8 cellular contexts compared by ENCODE assay signal in the genomic region with DNA sequence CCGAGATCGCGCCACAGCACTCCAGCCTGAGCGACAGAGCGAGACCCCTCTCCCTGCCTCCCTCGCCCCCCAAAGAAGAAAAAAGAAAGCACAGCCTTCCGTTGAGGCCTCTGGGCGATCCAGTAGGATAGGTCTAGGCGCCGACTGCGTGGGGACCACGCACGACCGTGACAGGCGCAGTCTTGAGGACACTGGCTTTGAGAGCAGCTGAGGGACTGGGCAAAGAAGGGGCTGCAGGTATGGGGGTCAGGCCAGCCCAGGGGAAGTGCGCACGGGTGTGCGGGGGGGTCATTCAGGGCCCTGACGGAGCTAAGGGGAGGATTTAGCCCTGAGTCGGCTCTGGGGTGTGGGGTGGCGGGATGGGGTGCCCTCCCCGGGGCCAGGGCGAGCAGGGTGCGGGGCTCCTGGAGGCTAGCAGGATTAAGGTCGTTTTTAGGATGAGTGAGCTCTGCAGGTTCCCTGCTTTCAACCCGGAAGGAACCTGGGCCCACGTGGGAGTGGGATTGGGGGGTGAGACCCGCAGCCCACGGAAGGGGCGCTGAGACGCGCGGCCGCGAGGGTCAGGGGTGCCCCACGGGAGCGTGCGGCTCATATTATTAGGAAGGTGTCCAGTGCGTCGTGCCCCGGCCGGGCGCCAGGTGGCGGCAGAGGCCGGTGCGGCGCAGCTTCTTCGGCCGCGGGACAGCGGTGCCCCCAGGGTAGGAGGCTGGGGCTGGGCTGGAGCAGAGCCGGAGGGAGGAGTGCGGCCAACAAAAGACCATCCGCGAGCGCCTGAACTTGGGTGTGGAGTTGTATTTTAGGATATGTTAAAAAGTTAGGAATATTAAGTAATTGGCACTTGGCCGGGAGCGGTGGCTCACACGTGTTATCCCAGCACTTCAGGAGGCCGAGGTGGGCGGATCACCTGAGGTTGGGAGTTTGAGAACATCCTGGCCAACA. TPM values are rescaled to one million over a fixed set of nuclear protein-coding genes. Genes with fewer than 3 reads are reported as not detected.
DNase-seq lines count a peak whose midpoint lies in the region; ATAC-seq and TF ChIP-seq lines count a peak whose summit lies in the region.

No MANE protein-coding gene starts in this region.

- H3K36me3 ChIP-seq in HUES64 (ENCODE audit: insufficient read depth, low read length) (no peaks in the 10 kb centered on the region), SK-N-MC (ENCODE audit: insufficient read depth, low read length) (no peaks in the 10 kb centered on the region)

- peaks cover 15% of the 10 kb centered on the region for H3K4me1 Mint-ChIP-seq in activated naive CD8-positive, alpha-beta T cell treated with anti-CD3 and anti-CD28 coated beads, Interleukin-2, amount 50 U/mL, for 24 hours

- CTCF ChIA-PET in GM10248 (lab: Yijun Ruan, JAX), result interaction anchor here (0.7 to 5.2 kb wide), 52 partner anchors 12 to 854 kb away, joined by 3 to 179 read pairs (median 5); a partner anchor contains a TSS

- POLR2A ChIA-PET in GM10248 (lab: Yijun Ruan, JAX), result no interaction called here

- peak; percentile 94 for TF ChIP-seq CTCF in GM10248 (IDR thresholded peaks at IDR 0.05; ENCODE audit: control extremely low read depth, extremely low read depth, low read depth, missing control alignments)

- DNase-seq in GM10248 (ENCODE audit: extremely low spot score) (peak; percentile 90), SK-N-MC (ENCODE audit: low read depth, low spot score) (no peak), left cardiac atrium (peak; percentile 67), putamen (ENCODE audit: low spot score) (peak; percentile 32)
- DNase-seq in activated naive CD8-positive, alpha-beta T cell treated with anti-CD3 and anti-CD28 coated beads, Interleukin-2, amount 50 U/mL, for 24 hours, result peak; percentile 65
- DNase-seq in effector CD4-positive, alpha-beta T cell, result no peak

- intact Hi-C loops in left cardiac atrium (cut with DNase I), result loop anchor here in 1 of 2 donors (5.0 to 10.0 kb wide), 4 partner anchors 75 to 903 kb away; no protein-coding TSS in a partner anchor

- peaks cover 8% of the 10 kb centered on the region; the same call in 1 of the 2 replicates for H3K9me3 ChIP-seq in HUES64 (ENCODE audit: insufficient read depth, low read depth, low read length)
- H3K9me3 ChIP-seq in SK-N-MC (ENCODE audit: low read depth, low read length), result no peaks in the 10 kb centered on the region

- H3K4me1 ChIP-seq in HUES64 (ENCODE audit: insufficient read depth, low read length), result no peaks in the 10 kb centered on the region

- 35% methylated on average over 61 of the region's 61 CpGs for WGBS in HUES64

- H3K27me3 Mint-ChIP-seq in activated naive CD8-positive, alpha-beta T cell treated with anti-CD3 and anti-CD28 coated beads, Interleukin-2, amount 50 U/mL, for 24 hours, result peaks cover 9% of the 10 kb centered on the region

- H3K4me3 Mint-ChIP-seq in activated naive CD8-positive, alpha-beta T cell treated with anti-CD3 and anti-CD28 coated beads, Interleukin-2, amount 50 U/mL, for 24 hours, result peak overlapping the region; percentile 32

- ATAC-seq in GM21717 (IDR thresholded peaks at IDR 0.05; ENCODE audit: unreplicated experiment) (peak; percentile 89), left cardiac atrium (peak; percentile 96)
- ATAC-seq in activated naive CD8-positive, alpha-beta T cell treated with anti-CD3 and anti-CD28 coated beads, Interleukin-2, amount 50 U/mL, for 24 hours, result peak; percentile 87

- H3K27ac Mint-ChIP-seq in activated naive CD8-positive, alpha-beta T cell treated with anti-CD3 and anti-CD28 coated beads, Interleukin-2, amount 50 U/mL, for 24 hours, result no peak overlapping the region

- H3K9me3 Mint-ChIP-seq in activated naive CD8-positive, alpha-beta T cell treated with anti-CD3 and anti-CD28 coated beads, Interleukin-2, amount 50 U/mL, for 24 hours, result no peaks in the 10 kb centered on the region

- H3K27ac ChIP-seq in HUES64 (ENCODE audit: low read depth, low read length) (no peak overlapping the region), SK-N-MC (no peak overlapping the region)

- H3K9ac ChIP-seq in HUES64 (ENCODE audit: low read depth, low read length) (peak overlapping the region; percentile 59; the same call in 1 of the 2 replicates), SK-N-MC (ENCODE audit: insufficient read length) (no peak overlapping the region)

- H3K4me3 ChIP-seq in HUES64 (ENCODE audit: low read length) (peak overlapping the region; percentile 56), SK-N-MC (peak overlapping the region; percentile 45)

- H3K27me3 ChIP-seq in HUES64 (ENCODE audit: insufficient read depth, low read length), result peaks cover 7% of the 10 kb centered on the region; the same call in 1 of the 2 replicates

- peaks cover 3% of the 10 kb centered on the region for H3K36me3 Mint-ChIP-seq in activated naive CD8-positive, alpha-beta T cell treated with anti-CD3 and anti-CD28 coated beads, Interleukin-2, amount 50 U/mL, for 24 hours (ENCODE audit: low read depth)

RNA-seq across cellular contexts. Expression of a gene that starts 20.5 kb away (rescaled TPM):
- polyA plus RNA-seq in HUES64 (2013, experiment 1 of 2), result 4.8 TPM
- 6.0 TPM for polyA plus RNA-seq in HUES64 (2013, experiment 2 of 2)
- 10 to 100 TPM; 11.7 to 12.1 TPM for total RNA-seq in left cardiac atrium

Comparison
In these comparisons a context has a peak if more than half of its experiments do, and no peak if none do; other contexts are left out.
1. DNase-seq: peak in GM10248 (single experiment), activated naive CD8-positive, alpha-beta T cell treated with anti-CD3 and anti-CD28 coated beads, Interleukin-2, amount 50 U/mL, for 24 hours (single experiment), left cardiac atrium (single experiment) and putamen (single experiment); none in SK-N-MC (single experiment) and effector CD4-positive, alpha-beta T cell (single experiment).
2. Peak in every context shown above with its lines, with median percentiles within 50 percentile points of each other: ATAC-seq.